Comparison of ENCODE assay signal across 1 cellular context in the genomic region with DNA sequence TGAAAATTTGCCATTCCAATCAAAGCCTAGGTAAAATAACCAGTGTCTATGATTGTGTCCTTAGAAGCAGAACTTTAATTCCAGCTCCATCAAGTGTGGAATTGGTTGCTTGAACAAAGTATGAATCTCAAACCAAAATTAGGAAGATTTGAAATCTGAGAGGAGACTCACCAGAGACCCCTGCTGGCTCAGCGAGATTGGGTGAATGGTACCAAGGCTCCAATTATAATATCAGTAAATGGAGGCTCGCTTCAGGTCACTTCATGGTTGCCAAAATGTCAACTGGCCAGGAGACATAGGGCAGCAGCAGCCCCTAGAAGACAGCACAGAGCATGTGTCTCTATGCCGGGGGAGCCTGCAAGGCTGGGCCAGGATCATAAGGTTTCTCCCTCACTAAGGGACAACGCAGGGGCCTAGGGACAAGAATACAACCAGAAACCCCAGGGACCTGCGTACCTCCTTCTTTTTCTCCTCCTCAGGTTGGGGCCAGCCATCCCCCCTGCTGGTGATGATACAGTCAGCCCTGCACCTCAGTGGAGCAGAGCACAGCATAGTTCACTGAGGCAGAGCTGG.
TF ChIP-seq lines count a peak whose summit lies in the region.

No MANE protein-coding gene starts in this region.

TF ChIP-seq in HCT116, 20 proteins besides CTCF, POLR2A, EP300 and RAD21 (continued from another document):
- TF ChIP-seq, protein P1, sequence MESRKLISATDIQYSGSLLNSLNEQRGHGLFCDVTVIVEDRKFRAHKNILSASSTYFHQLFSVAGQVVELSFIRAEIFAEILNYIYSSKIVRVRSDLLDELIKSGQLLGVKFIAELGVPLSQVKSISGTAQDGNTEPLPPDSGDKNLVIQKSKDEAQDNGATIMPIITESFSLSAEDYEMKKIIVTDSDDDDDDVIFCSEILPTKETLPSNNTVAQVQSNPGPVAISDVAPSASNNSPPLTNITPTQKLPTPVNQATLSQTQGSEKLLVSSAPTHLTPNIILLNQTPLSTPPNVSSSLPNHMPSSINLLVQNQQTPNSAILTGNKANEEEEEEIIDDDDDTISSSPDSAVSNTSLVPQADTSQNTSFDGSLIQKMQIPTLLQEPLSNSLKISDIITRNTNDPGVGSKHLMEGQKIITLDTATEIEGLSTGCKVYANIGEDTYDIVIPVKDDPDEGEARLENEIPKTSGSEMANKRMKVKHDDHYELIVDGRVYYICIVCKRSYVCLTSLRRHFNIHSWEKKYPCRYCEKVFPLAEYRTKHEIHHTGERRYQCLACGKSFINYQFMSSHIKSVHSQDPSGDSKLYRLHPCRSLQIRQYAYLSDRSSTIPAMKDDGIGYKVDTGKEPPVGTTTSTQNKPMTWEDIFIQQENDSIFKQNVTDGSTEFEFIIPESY (IDR thresholded peaks at IDR 0.05; ENCODE audit: extremely low read depth, insufficient replicate concordance, low read length) = no peak
